ENCODE assay signal across 18 cellular contexts in genomic region chr14:81831128-81831815, GRCh38.
DNase-seq lines count a peak whose midpoint lies in the region; ATAC-seq and TF ChIP-seq lines count a peak whose summit lies in the region.
"Had no signal": no experiment of that assay in that cellular context is flagged by ENCODE, and none has a peak within 500 bp of the region (broad histone marks: within the 10 kb centered on the region; RNA-seq: fewer than 3 reads in every experiment).

No MANE protein-coding gene starts in this region.

- TF ChIP-seq CTCF in esophagus muscularis mucosa (IDR thresholded peaks at IDR 0.05) (no peak), liver (IDR thresholded peaks at IDR 0.05; ENCODE audit: low read depth, low read length, missing input control) (no peak), thoracic aorta (IDR thresholded peaks at IDR 0.05) (no peak), GM13977 (IDR thresholded peaks at IDR 0.05; ENCODE audit: extremely low read depth, insufficient read depth, missing control alignments) (no peak)

- peaks cover 0 to 12% (median 11%) of the 10 kb centered on the region in 4 donors for H3K9me3 ChIP-seq in esophagus muscularis mucosa
- peaks cover 0 to 7% (median 1%) of the 10 kb centered on the region in 4 donors for H3K9me3 ChIP-seq in liver (ENCODE audit: control insufficient read depth in 4 of 4, low read length in 3 of 4)
- H3K9me3 ChIP-seq in thoracic aorta: peaks cover 5% of the 10 kb centered on the region

- H3K36me3 ChIP-seq in esophagus muscularis mucosa (no peaks in the 10 kb centered on the region), liver (ENCODE audit: control insufficient read depth in 4 of 4, insufficient read depth in 3 of 4, low read depth in 1 of 4, low read length in 3 of 4) (no peaks in the 10 kb centered on the region), thoracic aorta (no peaks in the 10 kb centered on the region)

- H3K4me3 ChIP-seq in esophagus muscularis mucosa (no peak overlapping the region), liver (ENCODE audit: low read depth in 1 of 3, low read length in 3 of 3) (no peak overlapping the region), thoracic aorta (no peak overlapping the region)

- in situ Hi-C loops in GM13977 (cut with MboI; ENCODE audit: low pct_unique_long_range_greater_than_20kb, low sequenced_read_pairs, unreplicated experiment): no loop called here

- ATAC-seq in thoracic aorta (ENCODE audit: insufficient number of reproducible peaks, low FRiP score, low read depth) (no peak), GM21367 (IDR thresholded peaks at IDR 0.05; ENCODE audit: unreplicated experiment) (no peak)
- ATAC-seq: activated CD4-positive, CD25-positive, alpha-beta regulatory T cell treated with anti-CD3 and anti-CD28 coated beads, Interleukin-2, amount 50 U/mL, for 24 hours; activated naive CD8-positive, alpha-beta T cell treated with anti-CD3 and anti-CD28 coated beads, Interleukin-2, amount 50 U/mL, for 24 hours; CD8-positive, alpha-beta T cell; naive thymus-derived CD4-positive, alpha-beta T cell; PC-3 had no signal

- WGBS in esophagus muscularis mucosa: 42% methylated on average over 4 of the region's 4 CpGs
- WGBS in liver: 55% methylated on average over 4 of the region's 4 CpGs

- no peaks in the 10 kb centered on the region for H3K27me3 ChIP-seq in esophagus muscularis mucosa
- no peaks in the 10 kb centered on the region for H3K27me3 ChIP-seq in liver (ENCODE audit: control insufficient read depth in 4 of 4, insufficient read depth in 4 of 4, low read length in 3 of 4)
- no peaks in the 10 kb centered on the region for H3K27me3 ChIP-seq in thoracic aorta (replicated peaks; ENCODE audit: insufficient read depth)

- no peaks in the 10 kb centered on the region for H3K4me1 ChIP-seq in esophagus muscularis mucosa
- no peaks in the 10 kb centered on the region for H3K4me1 ChIP-seq in liver (ENCODE audit: control insufficient read depth in 4 of 4, insufficient read depth in 4 of 4, low read length in 3 of 4)
- no peaks in the 10 kb centered on the region for H3K4me1 ChIP-seq in thoracic aorta (ENCODE audit: control insufficient read depth in 1 of 2, low read depth in 2 of 2)

- H3K9ac ChIP-seq in liver (ENCODE audit: low read depth in 1 of 2, low read length in 2 of 2): no peak overlapping the region

- no peak for TF ChIP-seq POLR2A in esophagus muscularis mucosa (IDR thresholded peaks at IDR 0.05; ENCODE audit: low read depth)

- intact Hi-C loops in esophagus muscularis mucosa (cut with DNase I): no loop called here

- no peak for TF ChIP-seq EP300 in esophagus muscularis mucosa (IDR thresholded peaks at IDR 0.05)

- TF ChIP-seq RAD21 in liver (IDR thresholded peaks at IDR 0.05): peak; percentile 25 to 39

- peak; percentile 24 for DNase-seq in DMS 273 (lab: John Stamatoyannopoulos, UW; ENCODE audit: unreplicated experiment)
- DNase-seq in DMS 273 treated with DMSO at 0.1 percent for 48 hours (lab: John Stamatoyannopoulos, UW): no peak
- peak; percentile 93 for DNase-seq in esophagus muscularis mucosa (ENCODE audit: extremely low spot score)
- DNase-seq in thoracic aorta (ENCODE audit: low spot score): peak; percentile 4
- DNase-seq in stimulated activated CD4-positive, alpha-beta T cell treated with anti-CD3 and anti-CD28 coated beads, Interleukin-1b, Interleukin-23, amount 100 ng/mL, for 48 hours: no peak
- no peak for DNase-seq in GM13977 (ENCODE audit: low spot score)
- DNase-seq: activated naive CD8-positive, alpha-beta T cell treated with anti-CD3 and anti-CD28 coated beads, Interleukin-2, amount 50 U/mL, for 24 hours; CD8-positive, alpha-beta T cell; foreskin fibroblast; GDM1; Kasumi-1; naive thymus-derived CD4-positive, alpha-beta T cell; PC-3 had no signal

- H3K27ac ChIP-seq in esophagus muscularis mucosa (replicated peaks in 1 of 4): no peak overlapping the region
- H3K27ac ChIP-seq in liver (ENCODE audit: low read depth in 1 of 2, low read length in 2 of 2): no peak overlapping the region
- H3K27ac ChIP-seq in thoracic aorta: no peak overlapping the region
- H3K27ac ChIP-seq: 22Rv1, HL-60 had no signal

TF ChIP-seq in liver, 16 proteins besides CTCF, POLR2A, EP300 and RAD21:
- TF ChIP-seq ZBTB33 (IDR thresholded peaks at IDR 0.05): no peak
- TF ChIP-seq, protein P1, sequence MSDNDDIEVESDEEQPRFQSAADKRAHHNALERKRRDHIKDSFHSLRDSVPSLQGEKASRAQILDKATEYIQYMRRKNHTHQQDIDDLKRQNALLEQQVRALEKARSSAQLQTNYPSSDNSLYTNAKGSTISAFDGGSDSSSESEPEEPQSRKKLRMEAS (IDR thresholded peaks at IDR 0.05): no peak
- peak in 1 of 2 donors; percentile 49 for TF ChIP-seq JUND (IDR thresholded peaks at IDR 0.05)
- TF ChIP-seq YY1 (IDR thresholded peaks at IDR 0.05): peak; percentile 30
- no peak for TF ChIP-seq FOXA1 (IDR thresholded peaks at IDR 0.05)
- TF ChIP-seq SP1 (IDR thresholded peaks at IDR 0.05): no peak
- no peak for TF ChIP-seq REST (IDR thresholded peaks at IDR 0.05)
- no peak for TF ChIP-seq TAF1 (conservative IDR thresholded peaks at IDR 0.05)
- TF ChIP-seq ATF3 (IDR thresholded peaks at IDR 0.05): peak; percentile 82
- no peak for TF ChIP-seq HNF4G (IDR thresholded peaks at IDR 0.05)
- TF ChIP-seq GABPA (IDR thresholded peaks at IDR 0.05 in 1 of 2, conservative IDR thresholded peaks at IDR 0.05 in 1 of 2): no peak
- TF ChIP-seq FOXA2 (IDR thresholded peaks at IDR 0.05): peak; percentile 12
- TF ChIP-seq EGR1 (IDR thresholded peaks at IDR 0.05; ENCODE audit: low read depth in 2 of 2): no peak
- TF ChIP-seq NR2F2 (IDR thresholded peaks at IDR 0.05): no peak
- peak in 1 of 2 donors; percentile 60 for TF ChIP-seq HNF4A (conservative IDR thresholded peaks at IDR 0.05)
- peak in 1 of 2 donors; percentile 55 for TF ChIP-seq RXRA (IDR thresholded peaks at IDR 0.05)

Comparison
In these comparisons a context has a peak if more than half of its experiments do, and no peak if none do; other contexts are left out.
1. DNase-seq: peak in DMS 273 (single experiment), esophagus muscularis mucosa (single experiment) and thoracic aorta (single experiment); none in DMS 273 treated with DMSO at 0.1 percent for 48 hours (single experiment), stimulated activated CD4-positive, alpha-beta T cell treated with anti-CD3 and anti-CD28 coated beads, Interleukin-1b, Interleukin-23, amount 100 ng/mL, for 48 hours (single experiment) and GM13977 (single experiment).